In genomic region chr1:2496087-2496622, GRCh38 we compare ENCODE assay signal across 1 cellular context.
TF ChIP-seq lines count a peak whose summit lies in the region.

No MANE protein-coding gene starts in this region.

TF ChIP-seq in HepG2, 621 proteins besides CTCF, POLR2A, EP300 and RAD21 (continued from another document):
- TF ChIP-seq, protein P1, sequence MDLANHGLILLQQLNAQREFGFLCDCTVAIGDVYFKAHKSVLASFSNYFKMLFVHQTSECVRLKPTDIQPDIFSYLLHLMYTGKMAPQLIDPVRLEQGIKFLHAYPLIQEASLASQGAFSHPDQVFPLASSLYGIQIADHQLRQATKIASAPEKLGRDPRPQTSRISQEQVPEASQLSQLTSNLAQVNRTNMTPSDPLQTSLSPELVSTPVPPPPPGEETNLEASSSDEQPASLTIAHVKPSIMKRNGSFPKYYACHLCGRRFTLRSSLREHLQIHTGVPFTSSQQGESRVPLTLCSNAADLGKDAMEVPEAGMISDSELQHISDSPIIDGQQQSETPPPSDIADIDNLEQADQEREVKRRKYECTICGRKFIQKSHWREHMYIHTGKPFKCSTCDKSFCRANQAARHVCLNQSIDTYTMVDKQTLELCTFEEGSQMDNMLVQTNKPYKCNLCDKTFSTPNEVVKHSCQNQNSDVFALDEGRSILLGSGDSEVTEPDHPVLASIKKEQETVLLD (CRISPR knock-in tag; IDR thresholded peaks at IDR 0.05; ENCODE audit: low read depth), result no peak
- TF ChIP-seq HNRNPH1 (optimal IDR thresholded peaks at IDR 0.05; ENCODE audit: low read depth, low read length) (no peak), ZBTB21 (CRISPR knock-in tag; IDR thresholded peaks at IDR 0.05) (no peak), ATAD3A (CRISPR knock-in tag; IDR thresholded peaks at IDR 0.05) (no peak), ZNF572 (CRISPR knock-in tag; IDR thresholded peaks at IDR 0.05) (no peak), ZBTB26 (CRISPR knock-in tag; IDR thresholded peaks at IDR 0.05; ENCODE audit: borderline replicate concordance) (no peak), ZNF7 (CRISPR knock-in tag; IDR thresholded peaks at IDR 0.05) (no peak), ZFY (CRISPR knock-in tag; IDR thresholded peaks at IDR 0.05) (peak; percentile 48; the same call in 1 of the 2 replicates), TBX2 (CRISPR knock-in tag; IDR thresholded peaks at IDR 0.05; ENCODE audit: borderline replicate concordance) (peak; percentile 27; the same call in 1 of the 2 replicates), SRF (IDR thresholded peaks at IDR 0.05; ENCODE audit: low read depth, low read length) (no peak), MTA3 (CRISPR knock-in tag; IDR thresholded peaks at IDR 0.05) (no peak), SSRP1 (CRISPR knock-in tag; IDR thresholded peaks at IDR 0.05) (no peak), ZNF3 (CRISPR knock-in tag; IDR thresholded peaks at IDR 0.05) (no peak), ZC3H13 (CRISPR knock-in tag; IDR thresholded peaks at IDR 0.05) (no peak), CREB3 (CRISPR knock-in tag; IDR thresholded peaks at IDR 0.05) (no peak), FOXP1 (IDR thresholded peaks at IDR 0.05) (no peak), FOXP1 (CRISPR knock-in tag; IDR thresholded peaks at IDR 0.05) (no peak), ZNF30 (CRISPR knock-in tag; IDR thresholded peaks at IDR 0.05) (no peak), RELA (CRISPR knock-in tag; IDR thresholded peaks at IDR 0.05) (no peak), ZNF326 (CRISPR knock-in tag; IDR thresholded peaks at IDR 0.05; ENCODE audit: borderline replicate concordance) (no peak), ZNF282 (IDR thresholded peaks at IDR 0.05; ENCODE audit: partially characterized antibody) (no peak), GFI1 (CRISPR knock-in tag; IDR thresholded peaks at IDR 0.05; ENCODE audit: borderline replicate concordance) (no peak), ZNF790 (CRISPR knock-in tag; IDR thresholded peaks at IDR 0.05; ENCODE audit: borderline replicate concordance) (no peak), NFIB (CRISPR knock-in tag; IDR thresholded peaks at IDR 0.05; ENCODE audit: borderline replicate concordance) (no peak), NR3C1 (CRISPR knock-in tag; IDR thresholded peaks at IDR 0.05) (no peak), ZNF616 (CRISPR knock-in tag; IDR thresholded peaks at IDR 0.05; ENCODE audit: low read depth) (no peak), DBP (CRISPR knock-in tag; IDR thresholded peaks at IDR 0.05; ENCODE audit: not compliant biosample characterization) (no peak), ZNF232 (CRISPR knock-in tag; IDR thresholded peaks at IDR 0.05; ENCODE audit: borderline replicate concordance) (0 out of 2 replicates have a peak, but pooled peaks have one; percentile 39)
- TF ChIP-seq, protein P2, sequence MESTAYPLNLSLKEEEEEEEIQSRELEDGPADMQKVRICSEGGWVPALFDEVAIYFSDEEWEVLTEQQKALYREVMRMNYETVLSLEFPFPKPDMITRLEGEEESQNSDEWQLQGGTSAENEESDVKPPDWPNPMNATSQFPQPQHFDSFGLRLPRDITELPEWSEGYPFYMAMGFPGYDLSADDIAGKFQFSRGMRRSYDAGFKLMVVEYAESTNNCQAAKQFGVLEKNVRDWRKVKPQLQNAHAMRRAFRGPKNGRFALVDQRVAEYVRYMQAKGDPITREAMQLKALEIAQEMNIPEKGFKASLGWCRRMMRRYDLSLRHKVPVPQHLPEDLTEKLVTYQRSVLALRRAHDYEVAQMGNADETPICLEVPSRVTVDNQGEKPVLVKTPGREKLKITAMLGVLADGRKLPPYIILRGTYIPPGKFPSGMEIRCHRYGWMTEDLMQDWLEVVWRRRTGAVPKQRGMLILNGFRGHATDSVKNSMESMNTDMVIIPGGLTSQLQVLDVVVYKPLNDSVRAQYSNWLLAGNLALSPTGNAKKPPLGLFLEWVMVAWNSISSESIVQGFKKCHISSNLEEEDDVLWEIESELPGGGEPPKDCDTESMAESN (CRISPR knock-in tag; conservative IDR thresholded peaks at IDR 0.05), result 0 out of 2 replicates have a peak, but pooled peaks have one; percentile 60
- TF ChIP-seq, protein P3, sequence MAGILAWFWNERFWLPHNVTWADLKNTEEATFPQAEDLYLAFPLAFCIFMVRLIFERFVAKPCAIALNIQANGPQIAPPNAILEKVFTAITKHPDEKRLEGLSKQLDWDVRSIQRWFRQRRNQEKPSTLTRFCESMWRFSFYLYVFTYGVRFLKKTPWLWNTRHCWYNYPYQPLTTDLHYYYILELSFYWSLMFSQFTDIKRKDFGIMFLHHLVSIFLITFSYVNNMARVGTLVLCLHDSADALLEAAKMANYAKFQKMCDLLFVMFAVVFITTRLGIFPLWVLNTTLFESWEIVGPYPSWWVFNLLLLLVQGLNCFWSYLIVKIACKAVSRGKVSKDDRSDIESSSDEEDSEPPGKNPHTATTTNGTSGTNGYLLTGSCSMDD (CRISPR knock-in tag; IDR thresholded peaks at IDR 0.05), result no peak
- TF ChIP-seq, protein P4, sequence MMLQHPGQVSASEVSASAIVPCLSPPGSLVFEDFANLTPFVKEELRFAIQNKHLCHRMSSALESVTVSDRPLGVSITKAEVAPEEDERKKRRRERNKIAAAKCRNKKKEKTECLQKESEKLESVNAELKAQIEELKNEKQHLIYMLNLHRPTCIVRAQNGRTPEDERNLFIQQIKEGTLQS (CRISPR knock-in tag; IDR thresholded peaks at IDR 0.05), result peak; percentile 55; the same call in 1 of the 2 replicates
